In the genomic region with DNA sequence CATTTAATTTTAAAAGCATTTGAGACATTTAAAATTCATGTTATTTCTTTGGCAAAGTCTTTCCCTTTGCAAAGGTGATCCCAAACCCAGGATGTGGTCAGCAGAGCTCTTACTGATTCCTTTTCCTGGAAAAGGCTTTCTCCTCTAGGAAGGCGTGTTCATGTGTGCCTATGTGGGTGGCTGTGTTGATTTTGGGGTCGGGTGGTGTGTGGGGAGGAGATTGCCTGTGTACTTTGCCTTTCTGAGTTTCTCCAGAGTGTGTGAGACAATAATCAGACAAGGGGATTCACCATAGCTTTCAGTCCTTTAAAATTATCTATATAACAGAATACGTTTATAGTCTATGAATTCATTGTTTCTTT, we compare ENCODE assay signal across 22 cellular contexts.
DNase-seq lines count a peak whose midpoint lies in the region; ATAC-seq and TF ChIP-seq lines count a peak whose summit lies in the region.
"Had no signal": no experiment of that assay in that cellular context is flagged by ENCODE, and none has a peak within 500 bp of the region (broad histone marks: within the 10 kb centered on the region; RNA-seq: fewer than 3 reads in every experiment).

No MANE protein-coding gene starts in this region.

- ATAC-seq in GM23338 (no peak), Panc1 (peak; percentile 69), sciatic nerve (peak; percentile 48), left ventricle myocardium superior (no peak)

- DNase-seq in GM23338 (ENCODE audit: low spot score) (no peak), HFFc6 (no peak), Panc1 (ENCODE audit: low read depth, low spot score) (no peak), sciatic nerve (ENCODE audit: low spot score) (no peak), left ventricle myocardium superior (no peak), NCI-H226 (no peak), testis (no peak)
- DNase-seq: CD4-positive, CD25-positive, alpha-beta regulatory T cell; GOT3; HCEC 1CT; KG1; MM.1S; NCI-H1105; NCI-H1436 treated with DMSO at 0.1 percent for 48 hours; NCI-H1930; NCI-H446 treated with DMSO at 0.1 percent for 48 hours; NCI-H526; Peyer's patch; SHP77 treated with DMSO at 0.1 percent for 48 hours; T-helper 1 cell had no signal

- no peak for TF ChIP-seq POLR2A in testis (IDR thresholded peaks at IDR 0.05)

- H3K4me1 Mint-ChIP-seq in GM23338 (peaks cover 3% of the 10 kb centered on the region; the same call in 2 of the 3 replicates), HFFc6 (ENCODE audit: low read depth) (peaks cover 26% of the 10 kb centered on the region)

- no peaks in the 10 kb centered on the region for H3F3A ChIP-seq in GM23338 (replicated peaks; ENCODE audit: low read depth)

- 59 to 70% methylated on average over 3 of the region's 3 CpGs for WGBS in testis, 2 donors

- H3K79me2 ChIP-seq in GM23338 (replicated peaks; ENCODE audit: insufficient read depth) = no peaks in the 10 kb centered on the region

- H3K9me3 ChIP-seq in Panc1 (ENCODE audit: control insufficient read depth, insufficient read depth, low read depth, low read length) (no peaks in the 10 kb centered on the region), testis (no peaks in the 10 kb centered on the region)
- H3K9me3 ChIP-seq: BLaER1, Peyer's patch had no signal

- no peak overlapping the region for H3K4me2 ChIP-seq in GM23338
- H3K4me2 ChIP-seq: BLaER1 had no signal

- in situ Hi-C loops in Panc1 (cut with HindIII; ENCODE audit: low pct_unique_long_range_greater_than_20kb, low sequenced_read_pairs) = no loop called here

- intact Hi-C loops in Panc1 (cut with micrococcal nuclease; ENCODE audit: unreplicated experiment) = no loop called here
- intact Hi-C loops in sciatic nerve (cut with DNase I) = no loop called here
- intact Hi-C loops in left ventricle myocardium superior (cut with micrococcal nuclease) = no loop called here
- intact Hi-C loops in testis (cut with DNase I; ENCODE audit: low total_unique reads) = no loop called here

- no peaks in the 10 kb centered on the region for H3K9me2 ChIP-seq in GM23338 (ENCODE audit: insufficient read depth)

- H3K27ac ChIP-seq in GM23338 (ENCODE audit: low read depth) (no peak overlapping the region), Panc1 (ENCODE audit: low read length) (peak overlapping the region; percentile 98), testis (no peak overlapping the region)
- H3K27ac ChIP-seq: BLaER1, HL-60, Peyer's patch had no signal

- TF ChIP-seq CTCF in GM23338 (conservative IDR thresholded peaks at IDR 0.05; ENCODE audit: low read depth in 2 of 2) = no peak
- TF ChIP-seq CTCF in HFFc6 (IDR thresholded peaks at IDR 0.05) = no peak
- TF ChIP-seq CTCF in Panc1 (IDR thresholded peaks at IDR 0.05) = no peak
- no peak for TF ChIP-seq CTCF in testis (IDR thresholded peaks at IDR 0.05)

- CTCF ChIA-PET in Panc1 (lab: Charles Lee) = no interaction called here

- POLR2A ChIA-PET in Panc1 (lab: Charles Lee) = interaction anchor here (0.6 kb wide), 1 partner anchor 41 kb away, joined by 8 read pairs; no protein-coding TSS in a partner anchor

- H3K36me3 Mint-ChIP-seq in GM23338 (ENCODE audit: low read depth) (no peaks in the 10 kb centered on the region), HFFc6 (ENCODE audit: low read depth) (no peaks in the 10 kb centered on the region)
- H3K36me3 Mint-ChIP-seq: CD4-positive, CD25-positive, alpha-beta regulatory T cell had no signal

- H3K27me3 ChIP-seq in GM23338 (ENCODE audit: insufficient read depth) = peaks cover 7% of the 10 kb centered on the region; the same call in 1 of the 2 replicates
- H3K27me3 ChIP-seq in Panc1 (ENCODE audit: control insufficient read depth, insufficient read depth, low read length) = no peaks in the 10 kb centered on the region
- H3K27me3 ChIP-seq in testis = no peaks in the 10 kb centered on the region
- H3K27me3 ChIP-seq: BLaER1, Peyer's patch had no signal

- H3K4me3 Mint-ChIP-seq in GM23338 (no peak overlapping the region), HFFc6 (peak overlapping the region; percentile 3; the same call in 1 of the 2 replicates)
- H3K4me3 Mint-ChIP-seq: CD4-positive, CD25-positive, alpha-beta regulatory T cell had no signal

- no peaks in the 10 kb centered on the region for H3K27me3 Mint-ChIP-seq in GM23338 (ENCODE audit: insufficient read depth, low read depth, poor library complexity)
- peaks cover 2% of the 10 kb centered on the region for H3K27me3 Mint-ChIP-seq in HFFc6 (ENCODE audit: insufficient read depth)

- BruUV-seq in Panc1 (replicated peaks; lab: Mats Ljungman, UMichigan) = no TSS peak

- peak overlapping the region; percentile 52; the same call in 1 of the 2 replicates for H2AFZ ChIP-seq in GM23338

- H3K4me1 ChIP-seq in GM23338 (ENCODE audit: insufficient read depth) = peaks cover 6% of the 10 kb centered on the region; the same call in 1 of the 2 replicates
- H3K4me1 ChIP-seq in Panc1 (ENCODE audit: control insufficient read depth, insufficient read depth, low read length) = peaks cover 34% of the 10 kb centered on the region
- no peaks in the 10 kb centered on the region for H3K4me1 ChIP-seq in testis
- H3K4me1 ChIP-seq: Peyer's patch had no signal

- H3K27ac Mint-ChIP-seq in GM23338 (no peak overlapping the region), HFFc6 (no peak overlapping the region)
- H3K27ac Mint-ChIP-seq: CD4-positive, CD25-positive, alpha-beta regulatory T cell had no signal

- no peaks in the 10 kb centered on the region for H3K36me3 ChIP-seq in GM23338 (ENCODE audit: insufficient read depth)
- H3K36me3 ChIP-seq in Panc1 (ENCODE audit: control insufficient read depth, insufficient read depth, low read length) = no peaks in the 10 kb centered on the region
- no peaks in the 10 kb centered on the region for H3K36me3 ChIP-seq in testis (ENCODE audit: low read depth, missing control alignments)
- H3K36me3 ChIP-seq: BLaER1, Peyer's patch had no signal

- no peaks in the 10 kb centered on the region for H4K20me1 ChIP-seq in GM23338 (replicated peaks; ENCODE audit: insufficient read depth)
- H4K20me1 ChIP-seq: BLaER1 had no signal

- H3K9me3 Mint-ChIP-seq in GM23338 = peaks cover 11% of the 10 kb centered on the region; the same call in 2 of the 3 replicates
- no peaks in the 10 kb centered on the region for H3K9me3 Mint-ChIP-seq in HFFc6
- H3K9me3 Mint-ChIP-seq: CD4-positive, CD25-positive, alpha-beta regulatory T cell had no signal

- no peak overlapping the region for H3K4me3 ChIP-seq in GM23338
- H3K4me3 ChIP-seq in Panc1 (ENCODE audit: low read depth in 2 of 2, low read length in 2 of 2) = peak overlapping the region in 1 of 2 experiments; percentile 32; a peak in 2 of 4 replicates
- no peak overlapping the region for H3K4me3 ChIP-seq in testis
- H3K4me3 ChIP-seq: BLaER1, Peyer's patch had no signal

TF ChIP-seq in GM23338, 12 proteins besides CTCF, POLR2A, EP300 and RAD21 (continues in another document):
- no peak for TF ChIP-seq EZH2phosphoT487 (IDR thresholded peaks at IDR 0.05; ENCODE audit: unreplicated experiment)
- TF ChIP-seq POLR2AphosphoS5 (IDR thresholded peaks at IDR 0.05; ENCODE audit: low read depth) = no peak
- TF ChIP-seq STAT1 (IDR thresholded peaks at IDR 0.05; ENCODE audit: unreplicated experiment) = no peak
- no peak for TF ChIP-seq NANOG (IDR thresholded peaks at IDR 0.05; ENCODE audit: borderline replicate concordance)
- TF ChIP-seq, protein P1, sequence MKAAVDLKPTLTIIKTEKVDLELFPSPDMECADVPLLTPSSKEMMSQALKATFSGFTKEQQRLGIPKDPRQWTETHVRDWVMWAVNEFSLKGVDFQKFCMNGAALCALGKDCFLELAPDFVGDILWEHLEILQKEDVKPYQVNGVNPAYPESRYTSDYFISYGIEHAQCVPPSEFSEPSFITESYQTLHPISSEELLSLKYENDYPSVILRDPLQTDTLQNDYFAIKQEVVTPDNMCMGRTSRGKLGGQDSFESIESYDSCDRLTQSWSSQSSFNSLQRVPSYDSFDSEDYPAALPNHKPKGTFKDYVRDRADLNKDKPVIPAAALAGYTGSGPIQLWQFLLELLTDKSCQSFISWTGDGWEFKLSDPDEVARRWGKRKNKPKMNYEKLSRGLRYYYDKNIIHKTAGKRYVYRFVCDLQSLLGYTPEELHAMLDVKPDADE (IDR thresholded peaks at IDR 0.05) = no peak
- TF ChIP-seq, protein P2, sequence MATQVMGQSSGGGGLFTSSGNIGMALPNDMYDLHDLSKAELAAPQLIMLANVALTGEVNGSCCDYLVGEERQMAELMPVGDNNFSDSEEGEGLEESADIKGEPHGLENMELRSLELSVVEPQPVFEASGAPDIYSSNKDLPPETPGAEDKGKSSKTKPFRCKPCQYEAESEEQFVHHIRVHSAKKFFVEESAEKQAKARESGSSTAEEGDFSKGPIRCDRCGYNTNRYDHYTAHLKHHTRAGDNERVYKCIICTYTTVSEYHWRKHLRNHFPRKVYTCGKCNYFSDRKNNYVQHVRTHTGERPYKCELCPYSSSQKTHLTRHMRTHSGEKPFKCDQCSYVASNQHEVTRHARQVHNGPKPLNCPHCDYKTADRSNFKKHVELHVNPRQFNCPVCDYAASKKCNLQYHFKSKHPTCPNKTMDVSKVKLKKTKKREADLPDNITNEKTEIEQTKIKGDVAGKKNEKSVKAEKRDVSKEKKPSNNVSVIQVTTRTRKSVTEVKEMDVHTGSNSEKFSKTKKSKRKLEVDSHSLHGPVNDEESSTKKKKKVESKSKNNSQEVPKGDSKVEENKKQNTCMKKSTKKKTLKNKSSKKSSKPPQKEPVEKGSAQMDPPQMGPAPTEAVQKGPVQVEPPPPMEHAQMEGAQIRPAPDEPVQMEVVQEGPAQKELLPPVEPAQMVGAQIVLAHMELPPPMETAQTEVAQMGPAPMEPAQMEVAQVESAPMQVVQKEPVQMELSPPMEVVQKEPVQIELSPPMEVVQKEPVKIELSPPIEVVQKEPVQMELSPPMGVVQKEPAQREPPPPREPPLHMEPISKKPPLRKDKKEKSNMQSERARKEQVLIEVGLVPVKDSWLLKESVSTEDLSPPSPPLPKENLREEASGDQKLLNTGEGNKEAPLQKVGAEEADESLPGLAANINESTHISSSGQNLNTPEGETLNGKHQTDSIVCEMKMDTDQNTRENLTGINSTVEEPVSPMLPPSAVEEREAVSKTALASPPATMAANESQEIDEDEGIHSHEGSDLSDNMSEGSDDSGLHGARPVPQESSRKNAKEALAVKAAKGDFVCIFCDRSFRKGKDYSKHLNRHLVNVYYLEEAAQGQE (IDR thresholded peaks at IDR 0.05; ENCODE audit: unreplicated experiment) = no peak
- TF ChIP-seq EZH2 (IDR thresholded peaks at IDR 0.05; ENCODE audit: low read depth, unreplicated experiment) = no peak
- TF ChIP-seq CREB1 (CRISPR knock-in tag; IDR thresholded peaks at IDR 0.05; ENCODE audit: low read depth) = no peak
- TF ChIP-seq JUNB (IDR thresholded peaks at IDR 0.05; ENCODE audit: unreplicated experiment) = no peak

Comparison
In these comparisons a context has a peak if more than half of its experiments do, and no peak if none do; other contexts are left out.
1. ATAC-seq: peak in Panc1 (single experiment) and sciatic nerve (single experiment); none in GM23338 (single experiment) and left ventricle myocardium superior (single experiment).